In the genomic region with DNA sequence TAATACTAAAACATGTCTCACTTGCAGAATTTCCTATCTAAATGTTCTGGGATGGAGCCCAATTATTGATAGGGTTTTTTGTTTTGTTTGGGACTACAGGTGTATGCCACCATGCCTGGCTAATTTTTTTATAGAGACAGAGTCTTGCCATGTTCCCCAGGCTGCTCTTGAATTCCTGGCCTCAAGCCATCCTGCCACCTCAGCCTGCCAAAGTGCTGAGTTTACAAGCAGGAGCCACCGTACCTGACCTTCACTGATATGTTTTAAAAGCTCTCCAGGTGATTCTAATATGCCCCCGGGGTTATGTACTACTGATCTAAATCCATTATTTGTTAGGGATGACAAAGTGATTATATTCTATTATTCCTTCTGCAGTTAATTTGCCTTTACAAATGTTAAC, we compare ENCODE assay signal across 9 cellular contexts. TPM values are rescaled to one million over a fixed set of nuclear protein-coding genes. Genes with fewer than 3 reads are reported as not detected.
DNase-seq lines count a peak whose midpoint lies in the region; ATAC-seq and TF ChIP-seq lines count a peak whose summit lies in the region.
"Had no signal": no experiment of that assay in that cellular context is flagged by ENCODE, and none has a peak within 500 bp of the region (broad histone marks: within the 10 kb centered on the region; RNA-seq: fewer than 3 reads in every experiment).

No MANE protein-coding gene starts in this region.

- H3K27ac Mint-ChIP-seq in naive thymus-derived CD8-positive, alpha-beta T cell, result peak overlapping the region in 5 of 10 donors; percentile 25 to 83 (median 72)
- H3K27ac Mint-ChIP-seq in endothelial cell (ENCODE audit: unreplicated experiment), result no peak overlapping the region
- H3K27ac Mint-ChIP-seq: stimulated activated naive CD8-positive, alpha-beta T cell treated with anti-CD3 and anti-CD28 coated beads, Interleukin-15, amount 100 ng/mL, for 72 hours had no signal

- H3K4me1 Mint-ChIP-seq in naive thymus-derived CD8-positive, alpha-beta T cell, result peaks cover 18 to 42% (median 27%) of the 10 kb centered on the region in 4 donors
- peaks cover 13% of the 10 kb centered on the region for H3K4me1 Mint-ChIP-seq in endothelial cell (ENCODE audit: unreplicated experiment)

- ATAC-seq in naive thymus-derived CD8-positive, alpha-beta T cell, result no peak
- no peak for ATAC-seq in GM21381 (IDR thresholded peaks at IDR 0.05; ENCODE audit: unreplicated experiment)
- ATAC-seq: stimulated activated naive CD8-positive, alpha-beta T cell treated with anti-CD3 and anti-CD28 coated beads, Interleukin-15, amount 100 ng/mL, for 72 hours had no signal

- peaks cover 0 to 3% (median 0%) of the 10 kb centered on the region in 9 donors for H3K9me3 Mint-ChIP-seq in naive thymus-derived CD8-positive, alpha-beta T cell
- no peaks in the 10 kb centered on the region for H3K9me3 Mint-ChIP-seq in endothelial cell (ENCODE audit: unreplicated experiment)

- POLR2A ChIA-PET in naive thymus-derived CD8-positive, alpha-beta T cell (lab: Charles Lee), result interaction anchor here (0.5 to 1.7 kb wide), 2 partner anchors 41 to 60 kb away, joined by 3 to 7 read pairs; a partner anchor contains a TSS

- DNase-seq in DMS 273 (lab: John Stamatoyannopoulos, UW; ENCODE audit: unreplicated experiment), result peak; percentile 56
- peak; percentile 67 for DNase-seq in NCI-H1092 (lab: John Stamatoyannopoulos, UW)
- peak; percentile 39 for DNase-seq in astrocyte of the hippocampus (ENCODE audit: low read depth, low spot score)
- DNase-seq in naive thymus-derived CD8-positive, alpha-beta T cell, result no peak
- DNase-seq in foreskin fibroblast, result no peak
- DNase-seq in endothelial cell (ENCODE audit: low spot score), result no peak
- DNase-seq: NCI-H226; stimulated activated naive CD8-positive, alpha-beta T cell treated with anti-CD3 and anti-CD28 coated beads, Interleukin-15, amount 100 ng/mL, for 72 hours had no signal

- no peak for TF ChIP-seq CTCF in foreskin fibroblast (IDR thresholded peaks at IDR 0.05; ENCODE audit: low read depth, low read length)
- TF ChIP-seq CTCF in endothelial cell (IDR thresholded peaks at IDR 0.05; ENCODE audit: unreplicated experiment), result no peak

- peak overlapping the region in 7 of 10 donors; percentile 2 to 55 (median 29) for H3K4me3 Mint-ChIP-seq in naive thymus-derived CD8-positive, alpha-beta T cell
- no peak overlapping the region for H3K4me3 Mint-ChIP-seq in endothelial cell (ENCODE audit: unreplicated experiment)

- no peak overlapping the region for H3K4me3 ChIP-seq in foreskin fibroblast (ENCODE audit: low read depth in 1 of 2, low read length in 2 of 2)

- no peaks in the 10 kb centered on the region for H3K27me3 Mint-ChIP-seq in naive thymus-derived CD8-positive, alpha-beta T cell
- H3K27me3 Mint-ChIP-seq in endothelial cell (ENCODE audit: unreplicated experiment), result peaks cover 10% of the 10 kb centered on the region
- H3K27me3 Mint-ChIP-seq: stimulated activated naive CD8-positive, alpha-beta T cell treated with anti-CD3 and anti-CD28 coated beads, Interleukin-15, amount 100 ng/mL, for 72 hours had no signal

- H3K36me3 Mint-ChIP-seq in naive thymus-derived CD8-positive, alpha-beta T cell, result peaks cover 4 to 8% (median 6%) of the 10 kb centered on the region in 3 donors
- peaks cover 12% of the 10 kb centered on the region for H3K36me3 Mint-ChIP-seq in endothelial cell (ENCODE audit: low read depth, unreplicated experiment)

RNA-seq across cellular contexts. Expression of a gene that starts 2.2 kb away (rescaled TPM):
- total RNA-seq in naive thymus-derived CD8-positive, alpha-beta T cell, result 10 to 100 TPM; 14.3 to 17.9 TPM
- 10 to 100 TPM; 12.6 to 19.9 (median 15.0) TPM for polyA plus RNA-seq in naive thymus-derived CD8-positive, alpha-beta T cell
- 10.5 TPM for total RNA-seq in endothelial cell (ENCODE audit: unreplicated experiment)

Comparison
In these comparisons a context has a peak if more than half of its experiments do, and no peak if none do; other contexts are left out.
1. DNase-seq: peak in DMS 273 (single experiment), NCI-H1092 (single experiment) and astrocyte of the hippocampus (single experiment); none in naive thymus-derived CD8-positive, alpha-beta T cell (0 of 10), foreskin fibroblast (0 of 2) and endothelial cell (single experiment).